In genomic region chr22:39589880-39590279, GRCh38 we compare ENCODE assay signal across 21 cellular contexts. TPM values are rescaled to one million over a fixed set of nuclear protein-coding genes. Genes with fewer than 3 reads are reported as not detected.
DNase-seq lines count a peak whose midpoint lies in the region; ATAC-seq and TF ChIP-seq lines count a peak whose summit lies in the region.
"Had no signal": no experiment of that assay in that cellular context is flagged by ENCODE, and none has a peak within 500 bp of the region (broad histone marks: within the 10 kb centered on the region; RNA-seq: fewer than 3 reads in every experiment).

No MANE protein-coding gene starts in this region.

- peaks cover 8% of the 10 kb centered on the region for H3K4me1 Mint-ChIP-seq in progenitor cell of endocrine pancreas (ENCODE audit: low read depth)
- H3K4me1 Mint-ChIP-seq in activated naive CD8-positive, alpha-beta T cell treated with anti-CD3 and anti-CD28 coated beads for 36 hours = no peaks in the 10 kb centered on the region
- H3K4me1 Mint-ChIP-seq: CD14-positive monocyte, IgD-negative memory B cell had no signal

- no peak overlapping the region for H3K4me3 Mint-ChIP-seq in progenitor cell of endocrine pancreas (ENCODE audit: low read depth)
- H3K4me3 Mint-ChIP-seq in activated naive CD8-positive, alpha-beta T cell treated with anti-CD3 and anti-CD28 coated beads for 36 hours = no peak overlapping the region
- H3K4me3 Mint-ChIP-seq: CD14-positive monocyte, IgD-negative memory B cell had no signal

- no peaks in the 10 kb centered on the region for H3K9me3 Mint-ChIP-seq in progenitor cell of endocrine pancreas (ENCODE audit: low read depth)
- no peaks in the 10 kb centered on the region for H3K9me3 Mint-ChIP-seq in activated naive CD8-positive, alpha-beta T cell treated with anti-CD3 and anti-CD28 coated beads for 36 hours
- H3K9me3 Mint-ChIP-seq: IgD-negative memory B cell had no signal

- peaks cover 16% of the 10 kb centered on the region for H3K27me3 Mint-ChIP-seq in progenitor cell of endocrine pancreas
- no peaks in the 10 kb centered on the region for H3K27me3 Mint-ChIP-seq in activated naive CD8-positive, alpha-beta T cell treated with anti-CD3 and anti-CD28 coated beads for 36 hours

- DNase-seq in NCI-H1105 treated with DMSO at 0.1 percent for 48 hours (lab: John Stamatoyannopoulos, UW) (peak; percentile 1), NCI-H1105 (lab: John Stamatoyannopoulos, UW) (no peak), NCI-H1092 (lab: John Stamatoyannopoulos, UW) (peak; percentile 57), cerebellum (ENCODE audit: low spot score) (peak; percentile 53), progenitor cell of endocrine pancreas (ENCODE audit: low spot score, unreplicated experiment) (no peak), left cardiac atrium (no peak), SHP77 (lab: John Stamatoyannopoulos, UW) (no peak)
- DNase-seq in activated naive CD8-positive, alpha-beta T cell treated with anti-CD3 and anti-CD28 coated beads for 36 hours = no peak
- DNase-seq: AML-193; DMS79; Kasumi-1; MG63; NCI-H1048; NCI-H1930; NCI-H446; NCI-H748 treated with DMSO at 0.1 percent for 48 hours; NK-92 treated with Interleukin-12 subunit alpha and Interleukin-12 subunit beta, amount 100 ng/mL, for 24 hours; Peyer's patch had no signal

- intact Hi-C loops in left cardiac atrium (cut with DNase I) = no loop called here

- TF ChIP-seq CTCF in progenitor cell of endocrine pancreas (IDR thresholded peaks at IDR 0.05; ENCODE audit: unreplicated experiment) = no peak

- ATAC-seq in left cardiac atrium = no peak

- no peaks in the 10 kb centered on the region for H3K36me3 Mint-ChIP-seq in progenitor cell of endocrine pancreas (ENCODE audit: insufficient read depth)
- no peaks in the 10 kb centered on the region for H3K36me3 Mint-ChIP-seq in activated naive CD8-positive, alpha-beta T cell treated with anti-CD3 and anti-CD28 coated beads for 36 hours
- H3K36me3 Mint-ChIP-seq: CD14-positive monocyte, IgD-negative memory B cell had no signal

- H3K27ac Mint-ChIP-seq in progenitor cell of endocrine pancreas = peak overlapping the region; percentile 37
- no peak overlapping the region for H3K27ac Mint-ChIP-seq in activated naive CD8-positive, alpha-beta T cell treated with anti-CD3 and anti-CD28 coated beads for 36 hours
- H3K27ac Mint-ChIP-seq: IgD-negative memory B cell had no signal

RNA-seq across cellular contexts. Expression of gene CACNA1I, which starts 19.3 kb away (rescaled TPM):
- 0.91 TPM for total RNA-seq in cerebellum
- total RNA-seq in progenitor cell of endocrine pancreas = 0.24 and 0.41 TPM in 2 replicates
- total RNA-seq in left cardiac atrium = under 1 TPM; 0.03 to 0.06 TPM
- under 1 TPM; 0.26 to 0.27 TPM for total RNA-seq in activated naive CD8-positive, alpha-beta T cell treated with anti-CD3 and anti-CD28 coated beads for 36 hours
- total RNA-seq: SK-MEL-5 had no signal

RNA-seq across cellular contexts. Expression of gene RPS19BP1, which starts 57.3 kb away (rescaled TPM):
- total RNA-seq in cerebellum = 18.0 TPM
- total RNA-seq in progenitor cell of endocrine pancreas = 45.2 and 48.2 TPM in 2 replicates
- 10 to 100 TPM; 66.1 to 70.7 TPM for total RNA-seq in left cardiac atrium
- total RNA-seq in activated naive CD8-positive, alpha-beta T cell treated with anti-CD3 and anti-CD28 coated beads for 36 hours = 100 to 1,000 TPM; 104 to 113 TPM

Comparison
In these comparisons a context has a peak if more than half of its experiments do, and no peak if none do; other contexts are left out.
1. DNase-seq: peak in NCI-H1105 treated with DMSO at 0.1 percent for 48 hours (single experiment), NCI-H1092 (single experiment) and cerebellum (single experiment); none in NCI-H1105 (single experiment), progenitor cell of endocrine pancreas (single experiment), left cardiac atrium (single experiment), SHP77 (0 of 2) and activated naive CD8-positive, alpha-beta T cell treated with anti-CD3 and anti-CD28 coated beads for 36 hours (single experiment).